Comparison of ENCODE assay signal across 27 cellular contexts in the genomic region with DNA sequence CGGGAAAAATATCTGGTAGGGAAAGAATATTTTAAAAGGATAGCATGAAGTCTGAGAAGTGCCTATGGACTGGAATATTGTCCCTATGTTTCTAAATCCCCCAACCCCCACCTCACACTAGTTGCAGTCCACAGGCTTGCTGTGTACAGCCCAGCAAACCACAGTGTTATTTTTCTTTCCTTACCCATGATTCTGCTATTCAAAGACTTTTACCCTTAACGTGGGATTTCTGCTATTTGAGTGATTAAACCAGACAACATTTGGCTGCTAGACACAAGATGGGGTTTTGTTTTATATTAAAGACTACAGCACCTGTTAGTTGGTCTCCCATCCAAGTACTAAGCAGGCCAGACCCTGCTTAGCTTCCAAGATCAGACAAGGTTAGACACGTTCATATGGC.
"Had no signal": no experiment of that assay in that cellular context is flagged by ENCODE, and none has a peak within 500 bp of the region (broad histone marks: within the 10 kb centered on the region; RNA-seq: fewer than 3 reads in every experiment).

No MANE protein-coding gene starts in this region.

- H3K4me1 Mint-ChIP-seq: natural killer cell; nephron; stimulated activated effector memory CD8-positive, alpha-beta T cell treated with anti-CD3 and anti-CD28 coated beads, Interleukin-12 subunit alpha, Interleukin-12 subunit beta, amount 100 ng/mL, for 72 hours; stimulated activated naive B cell treated with anti-CD40 and anti-IgM and Interleukin-4, amounts not matched to agents 10 μg/mL and 1 μg/mL and 100 μg/mL, for 72 hours had no signal

- H3K4me3 Mint-ChIP-seq: natural killer cell; nephron; neural crest cell; stimulated activated effector memory CD8-positive, alpha-beta T cell treated with anti-CD3 and anti-CD28 coated beads, Interleukin-12 subunit alpha, Interleukin-12 subunit beta, amount 100 ng/mL, for 72 hours; stimulated activated naive B cell treated with anti-CD40 and anti-IgM and Interleukin-4, amounts not matched to agents 10 μg/mL and 1 μg/mL and 100 μg/mL, for 72 hours; stimulated activated naive CD8-positive, alpha-beta T cell treated with anti-CD3 and anti-CD28 coated beads, Interleukin-15, Interleukin-2, amounts not matched to agents 100 ng/mL and 50 ng/mL, for 24 hours had no signal

- H3K36me3 ChIP-seq: neutrophil, pancreas, right lobe of liver, sigmoid colon, stomach, thoracic aorta, thyroid gland, tibial nerve, upper lobe of left lung, vagina had no signal

- H3K4me3 ChIP-seq: pancreas, psoas muscle, right lobe of liver, sigmoid colon, stomach, thoracic aorta, thyroid gland, tibial nerve, upper lobe of left lung, vagina had no signal

- H3K4me1 ChIP-seq: pancreas, psoas muscle, right lobe of liver, sigmoid colon, stomach, thyroid gland, tibial nerve, upper lobe of left lung, vagina had no signal

- H3K9me3 ChIP-seq: neutrophil, pancreas, psoas muscle, right lobe of liver, sigmoid colon, thoracic aorta, thyroid gland, tibial nerve, upper lobe of left lung, vagina had no signal

- H3K9me3 Mint-ChIP-seq: nephron; neural crest cell; stimulated activated naive B cell treated with anti-CD40 and anti-IgM and Interleukin-4, amounts not matched to agents 10 μg/mL and 1 μg/mL and 100 μg/mL, for 72 hours; stimulated activated naive CD8-positive, alpha-beta T cell treated with anti-CD3 and anti-CD28 coated beads, Interleukin-15, Interleukin-2, amounts not matched to agents 100 ng/mL and 50 ng/mL, for 24 hours had no signal

- ATAC-seq: natural killer cell; pancreas; psoas muscle; right cardiac atrium; right lobe of liver; stimulated activated effector memory CD8-positive, alpha-beta T cell treated with anti-CD3 and anti-CD28 coated beads, Interleukin-12 subunit alpha, Interleukin-12 subunit beta, amount 100 ng/mL, for 72 hours; stimulated activated naive B cell treated with anti-CD40 and anti-IgM and Interleukin-4, amounts not matched to agents 10 μg/mL and 1 μg/mL and 100 μg/mL, for 72 hours had no signal

- H3K36me3 Mint-ChIP-seq: natural killer cell; stimulated activated effector memory CD8-positive, alpha-beta T cell treated with anti-CD3 and anti-CD28 coated beads, Interleukin-12 subunit alpha, Interleukin-12 subunit beta, amount 100 ng/mL, for 72 hours; stimulated activated naive B cell treated with anti-CD40 and anti-IgM and Interleukin-4, amounts not matched to agents 10 μg/mL and 1 μg/mL and 100 μg/mL, for 72 hours had no signal

- H3K27me3 ChIP-seq: neutrophil, pancreas, right lobe of liver, sigmoid colon, stomach, thyroid gland, tibial nerve, upper lobe of left lung, vagina had no signal

- H3K27ac ChIP-seq: neutrophil, pancreas, psoas muscle, right lobe of liver, sigmoid colon, stomach, thoracic aorta, thyroid gland, tibial nerve, upper lobe of left lung, vagina had no signal

- H3K27ac Mint-ChIP-seq: natural killer cell; stimulated activated effector memory CD8-positive, alpha-beta T cell treated with anti-CD3 and anti-CD28 coated beads, Interleukin-12 subunit alpha, Interleukin-12 subunit beta, amount 100 ng/mL, for 72 hours; stimulated activated naive B cell treated with anti-CD40 and anti-IgM and Interleukin-4, amounts not matched to agents 10 μg/mL and 1 μg/mL and 100 μg/mL, for 72 hours; stimulated activated naive CD8-positive, alpha-beta T cell treated with anti-CD3 and anti-CD28 coated beads, Interleukin-15, Interleukin-2, amounts not matched to agents 100 ng/mL and 50 ng/mL, for 24 hours had no signal

- FAIRE-seq: pancreas, small intestine, urothelium cell line had no signal

- DNase-seq: natural killer cell; nucleus accumbens; pancreas; psoas muscle; right cardiac atrium; right lobe of liver; sigmoid colon; small intestine; stimulated activated CD4-positive, alpha-beta T cell treated with anti-CD3 and anti-CD28 coated beads, Interleukin-15, amount 100 ng/mL, for 24 hours; stimulated activated CD4-positive, alpha-beta T cell treated with anti-CD3 and anti-CD28 coated beads, Interleukin-2, amount 100 ng/mL, for 24 hours; stimulated activated CD4-positive, alpha-beta T cell treated with anti-CD3 and anti-CD28 coated beads, Interleukin-2, amount 100 ng/mL, for 48 hours; stimulated activated CD4-positive, alpha-beta T cell treated with anti-CD3 and anti-CD28 coated beads, Interleukin-4, amount 100 ng/mL, for 24 hours; stimulated activated naive B cell treated with anti-CD40 and anti-IgM and Interleukin-4, amounts not matched to agents 10 μg/mL and 1 μg/mL and 100 μg/mL, for 72 hours; stimulated activated naive CD4-positive, alpha-beta T cell treated with Interleukin-2 at 50 U/mL for 16 hours; stomach; thyroid gland; trophoblast cell; upper lobe of left lung had no signal
